In genomic region chr4:169051936-169052335, GRCh38 we compare ENCODE assay signal across 20 cellular contexts.
"Had no signal": no experiment of that assay in that cellular context is flagged by ENCODE, and none has a peak within 500 bp of the region (broad histone marks: within the 10 kb centered on the region; RNA-seq: fewer than 3 reads in every experiment).

No MANE protein-coding gene starts in this region.

- H3K4me1 ChIP-seq: esophagus squamous epithelium, transverse colon had no signal

- DNase-seq: activated CD4-positive, alpha-beta T cell treated with anti-CD3 and anti-CD28 coated beads, Interleukin-2, amount 50 U/mL, for 1 hour; activated CD4-positive, CD25-positive, alpha-beta regulatory T cell; activated CD8-positive, alpha-beta memory T cell treated with anti-CD3 and anti-CD28 coated beads, Interleukin-2, amount 10 ng/mL, durations not matched to agents 7 days and 5 days; activated effector memory CD4-positive, alpha-beta T cell treated with Interleukin-2 at 50 U/mL for 16 hours; activated T-cell treated with anti-CD3 and anti-CD28 coated beads, Interleukin-2, amount 50 U/mL, for 24 hours; amniotic stem cell; esophagus squamous epithelium; foreskin fibroblast; kidney; mucosa of descending colon; natural killer cell; nucleus accumbens; SHP77 treated with DMSO at 0.1 percent for 48 hours; small intestine; T-helper 2 cell; transverse colon had no signal

- ATAC-seq: activated CD8-positive, alpha-beta memory T cell treated with anti-CD3 and anti-CD28 coated beads, Interleukin-2, amount 10 ng/mL, durations not matched to agents 7 days and 5 days; activated naive CD4-positive, alpha-beta T cell treated with anti-CD3 and anti-CD28 coated beads, Interleukin-2, amount 50 U/mL, for 72 hours; mucosa of descending colon; natural killer cell; stimulated activated effector memory CD8-positive, alpha-beta T cell treated with anti-CD3 and anti-CD28 coated beads, Interleukin-12 subunit alpha, Interleukin-12 subunit beta, amount 100 ng/mL, for 72 hours had no signal

- H3K27me3 Mint-ChIP-seq: activated CD8-positive, alpha-beta memory T cell treated with anti-CD3 and anti-CD28 coated beads, Interleukin-2, amount 10 ng/mL, durations not matched to agents 7 days and 5 days; activated T-cell treated with anti-CD3 and anti-CD28 coated beads, Interleukin-2, amount 50 U/mL, for 24 hours had no signal

- H3K27me3 ChIP-seq: esophagus squamous epithelium, transverse colon had no signal

- H3K27ac Mint-ChIP-seq: activated CD8-positive, alpha-beta memory T cell treated with anti-CD3 and anti-CD28 coated beads, Interleukin-2, amount 10 ng/mL, durations not matched to agents 7 days and 5 days; activated naive CD4-positive, alpha-beta T cell treated with anti-CD3 and anti-CD28 coated beads, Interleukin-2, amount 50 U/mL, for 72 hours; activated T-cell treated with anti-CD3 and anti-CD28 coated beads, Interleukin-2, amount 50 U/mL, for 24 hours; natural killer cell; stimulated activated effector memory CD8-positive, alpha-beta T cell treated with anti-CD3 and anti-CD28 coated beads, Interleukin-12 subunit alpha, Interleukin-12 subunit beta, amount 100 ng/mL, for 72 hours had no signal

- H3K4me1 Mint-ChIP-seq: activated CD8-positive, alpha-beta memory T cell treated with anti-CD3 and anti-CD28 coated beads, Interleukin-2, amount 10 ng/mL, durations not matched to agents 7 days and 5 days; natural killer cell; stimulated activated effector memory CD8-positive, alpha-beta T cell treated with anti-CD3 and anti-CD28 coated beads, Interleukin-12 subunit alpha, Interleukin-12 subunit beta, amount 100 ng/mL, for 72 hours had no signal

- H3K9me3 Mint-ChIP-seq: activated naive CD4-positive, alpha-beta T cell treated with anti-CD3 and anti-CD28 coated beads, Interleukin-2, amount 50 U/mL, for 72 hours; activated T-cell treated with anti-CD3 and anti-CD28 coated beads, Interleukin-2, amount 50 U/mL, for 24 hours; natural killer cell; stimulated activated effector memory CD8-positive, alpha-beta T cell treated with anti-CD3 and anti-CD28 coated beads, Interleukin-12 subunit alpha, Interleukin-12 subunit beta, amount 100 ng/mL, for 72 hours had no signal

- H3K4me3 Mint-ChIP-seq: activated CD8-positive, alpha-beta memory T cell treated with anti-CD3 and anti-CD28 coated beads, Interleukin-2, amount 10 ng/mL, durations not matched to agents 7 days and 5 days; activated T-cell treated with anti-CD3 and anti-CD28 coated beads, Interleukin-2, amount 50 U/mL, for 24 hours; natural killer cell; stimulated activated effector memory CD8-positive, alpha-beta T cell treated with anti-CD3 and anti-CD28 coated beads, Interleukin-12 subunit alpha, Interleukin-12 subunit beta, amount 100 ng/mL, for 72 hours had no signal

- H3K9me3 ChIP-seq: esophagus squamous epithelium, mucosa of descending colon, transverse colon had no signal

- H3K36me3 Mint-ChIP-seq: activated CD8-positive, alpha-beta memory T cell treated with anti-CD3 and anti-CD28 coated beads, Interleukin-2, amount 10 ng/mL, durations not matched to agents 7 days and 5 days; activated naive CD4-positive, alpha-beta T cell treated with anti-CD3 and anti-CD28 coated beads, Interleukin-2, amount 50 U/mL, for 72 hours; natural killer cell; stimulated activated effector memory CD8-positive, alpha-beta T cell treated with anti-CD3 and anti-CD28 coated beads, Interleukin-12 subunit alpha, Interleukin-12 subunit beta, amount 100 ng/mL, for 72 hours had no signal

- FAIRE-seq: colon, kidney, small intestine, TTC549 had no signal

- H3K4me3 ChIP-seq: esophagus squamous epithelium, mucosa of descending colon, transverse colon had no signal

- H3K36me3 ChIP-seq: esophagus squamous epithelium, transverse colon had no signal

- H3K27ac ChIP-seq: transverse colon had no signal
